Comparison of ENCODE assay signal across 8 cellular contexts in the genomic region with DNA sequence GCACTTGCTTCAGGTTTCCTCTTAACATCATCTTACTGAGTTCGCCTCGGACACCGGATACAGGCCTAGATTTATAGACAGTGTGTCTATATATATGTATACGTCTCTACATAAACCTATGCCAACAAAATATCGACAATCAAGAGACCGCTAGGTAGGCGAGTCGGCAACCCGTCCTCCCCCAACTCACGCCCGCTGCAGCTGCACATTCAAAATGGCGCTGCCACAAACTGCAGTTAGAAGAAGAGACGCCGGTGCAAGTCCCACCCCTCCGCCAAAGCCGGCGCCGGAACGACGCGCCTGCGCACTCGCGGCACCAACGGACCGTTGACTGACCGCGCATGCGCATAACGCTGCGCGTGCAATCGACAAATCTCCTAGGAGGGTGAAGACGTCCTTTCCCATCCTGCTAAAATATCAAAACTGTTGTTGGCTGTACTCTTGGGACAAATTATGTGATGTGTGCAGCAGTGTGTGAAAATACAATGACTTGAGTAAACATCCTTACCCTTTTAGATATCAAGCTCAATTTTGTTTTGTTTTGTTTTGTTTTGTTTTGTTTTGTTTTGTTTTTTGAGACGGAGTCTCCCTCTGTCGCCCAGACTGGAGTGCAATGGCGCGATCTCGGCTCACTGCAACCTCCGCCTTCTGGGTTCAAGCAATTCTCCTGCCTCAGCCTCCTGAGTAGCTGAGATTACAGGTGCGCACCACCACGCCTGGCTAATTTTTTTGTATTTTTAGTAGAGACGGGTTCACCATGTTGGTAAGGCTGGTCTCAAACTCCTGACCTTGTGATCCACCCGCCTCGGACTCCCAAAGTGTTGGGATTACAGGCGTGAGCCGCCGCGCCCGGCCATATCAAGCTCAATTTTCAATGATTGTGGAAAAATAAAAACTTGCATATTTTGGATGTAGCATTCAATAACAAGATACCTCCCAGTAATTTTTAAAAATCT. TPM values are rescaled to one million over a fixed set of nuclear protein-coding genes. Genes with fewer than 3 reads are reported as not detected.
DNase-seq lines count a peak whose midpoint lies in the region; ATAC-seq and TF ChIP-seq lines count a peak whose summit lies in the region.
"Not testable (repeated sequence)": the region's sequence is repeated elsewhere in the genome, so short reads cannot be mapped to it uniquely, and the experiment has no call there.

A gene with protein sequence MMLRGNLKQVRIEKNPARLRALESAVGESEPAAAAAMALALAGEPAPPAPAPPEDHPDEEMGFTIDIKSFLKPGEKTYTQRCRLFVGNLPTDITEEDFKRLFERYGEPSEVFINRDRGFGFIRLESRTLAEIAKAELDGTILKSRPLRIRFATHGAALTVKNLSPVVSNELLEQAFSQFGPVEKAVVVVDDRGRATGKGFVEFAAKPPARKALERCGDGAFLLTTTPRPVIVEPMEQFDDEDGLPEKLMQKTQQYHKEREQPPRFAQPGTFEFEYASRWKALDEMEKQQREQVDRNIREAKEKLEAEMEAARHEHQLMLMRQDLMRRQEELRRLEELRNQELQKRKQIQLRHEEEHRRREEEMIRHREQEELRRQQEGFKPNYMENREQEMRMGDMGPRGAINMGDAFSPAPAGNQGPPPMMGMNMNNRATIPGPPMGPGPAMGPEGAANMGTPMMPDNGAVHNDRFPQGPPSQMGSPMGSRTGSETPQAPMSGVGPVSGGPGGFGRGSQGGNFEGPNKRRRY (minus strand): TSS at position 219 of the 956 bp plus-strand sequence. CDS start 188 bp downstream, at position 31.

- H3K79me1 ChIP-seq in trophoblast cell (ENCODE audit: low read length): peaks cover 12% of the 10 kb centered on the region

- in situ Hi-C loops in transverse colon (cut with MboI; ENCODE audit: low pct_ligation_motif_present in 1 of 4, low pct_unique_long_range_greater_than_20kb in 1 of 4, low sequenced_read_pairs in 3 of 4): not testable (repeated sequence)

- peaks cover 14% of the 10 kb centered on the region for H3K79me2 ChIP-seq in trophoblast cell (ENCODE audit: control insufficient read depth, insufficient read depth, low read length, poor library complexity)

- peak within 1 kb of the TSS; percentile 66 for H3K4me2 ChIP-seq in trophoblast cell (ENCODE audit: low read length)

- peak within 1 kb of the TSS; percentile 12 for H2BK12ac ChIP-seq in trophoblast cell (ENCODE audit: low read length)

- H3K14ac ChIP-seq in trophoblast cell (ENCODE audit: low read length): peak within 1 kb of the TSS; percentile 94

- TF ChIP-seq POLR2A in adrenal gland (IDR thresholded peaks at IDR 0.05) (peak; percentile 87 to 98), transverse colon (IDR thresholded peaks at IDR 0.05) (peak; percentile 86)

- peak within 1 kb of the TSS; percentile 84 for H2BK120ac ChIP-seq in trophoblast cell (ENCODE audit: insufficient read depth, low read length, poor library complexity)

- H3K4me3 ChIP-seq in adrenal gland (peak within 1 kb of the TSS; percentile 69 to 89 (median 82)), trophoblast cell (ENCODE audit: low read depth, low read length) (peak within 1 kb of the TSS; percentile 95), transverse colon (peak within 1 kb of the TSS; percentile 76 to 99 (median 93))

- not testable (repeated sequence) for H3K23ac ChIP-seq in trophoblast cell (ENCODE audit: low read length)

- peak within 1 kb of the TSS; percentile 5 for H2AFZ ChIP-seq in trophoblast cell (ENCODE audit: insufficient read depth, low read length, poor library complexity)

- WGBS in adrenal gland, 4 donors: 18 to 23% (median 19%) methylated on average over 38 to 50 of the region's 50 CpGs
- WGBS in trophoblast cell (ENCODE audit: extremely low coverage, insufficient coverage, insufficient read length): no CpG with 5 or more reads among the region's 50 CpGs
- 19 to 32% methylated on average over 12 to 48 of the region's 50 CpGs for WGBS in transverse colon (ENCODE audit: low coverage in 1 of 2), 2 donors

- H2BK5ac ChIP-seq in trophoblast cell (ENCODE audit: low read depth, low read length, poor library complexity): peak within 1 kb of the TSS; percentile 70

- TF ChIP-seq EP300 in transverse colon (IDR thresholded peaks at IDR 0.05; ENCODE audit: low read depth): not testable (repeated sequence)

- TF ChIP-seq CTCF in GM12873 (IDR thresholded peaks at IDR 0.05; ENCODE audit: insufficient read depth, low read depth, low read length, missing control alignments) (peak; percentile 2), adrenal gland (IDR thresholded peaks at IDR 0.05) (peak in 1 of 6 experiments; percentile 34)
- not testable (repeated sequence) for TF ChIP-seq CTCF in transverse colon (IDR thresholded peaks at IDR 0.05)

- not testable (repeated sequence) for H3K36me3 ChIP-seq in adrenal gland (replicated peaks in 1 of 2); trophoblast cell (ENCODE audit: control insufficient read depth in 1 of 2, insufficient read depth in 2 of 2, low read length in 2 of 2); transverse colon

- H2AK5ac ChIP-seq in trophoblast cell (ENCODE audit: low read length): peak within 1 kb of the TSS; percentile 55

- peaks cover 7 to 12% of the 10 kb centered on the region in 2 donors for H3K4me1 ChIP-seq in adrenal gland (replicated peaks in 1 of 2)
- not testable (repeated sequence) for H3K4me1 ChIP-seq in trophoblast cell (ENCODE audit: control insufficient read depth in 1 of 2, insufficient read depth in 2 of 2, low read length in 2 of 2)
- peaks cover 0 to 11% (median 6%) of the 10 kb centered on the region in 4 donors for H3K4me1 ChIP-seq in transverse colon

- H3K18ac ChIP-seq in trophoblast cell (ENCODE audit: low read length): peak within 1 kb of the TSS; percentile 95

- peak; percentile 87 for ATAC-seq in HG02840 (IDR thresholded peaks at IDR 0.05; ENCODE audit: low FRiP score, unreplicated experiment)

- peak within 1 kb of the TSS; percentile 88 for H4K91ac ChIP-seq in trophoblast cell (ENCODE audit: low read depth, low read length)

- not testable (repeated sequence) for H3K27me3 ChIP-seq in adrenal gland; trophoblast cell (ENCODE audit: insufficient read depth, low read length); transverse colon

- H3K27ac ChIP-seq in adrenal gland (peak within 1 kb of the TSS; percentile 91 to 95 (median 94)), trophoblast cell (ENCODE audit: low read depth, low read length) (peak within 1 kb of the TSS; percentile 92), transverse colon (peak within 1 kb of the TSS; percentile 94 to 99 (median 96))

- peak within 1 kb of the TSS; percentile 99 for H3K4ac ChIP-seq in trophoblast cell (ENCODE audit: low read depth, low read length)

- peak within 1 kb of the TSS; percentile 73 for H4K12ac ChIP-seq in trophoblast cell (ENCODE audit: low read depth, low read length)

- H3K9ac ChIP-seq in trophoblast cell (ENCODE audit: low read length): peak within 1 kb of the TSS; percentile 90

- not testable (repeated sequence) for H3K9me3 ChIP-seq in adrenal gland (replicated peaks in 1 of 3); trophoblast cell (ENCODE audit: insufficient read depth, low read depth, low read length); transverse colon

- peak within 1 kb of the TSS; percentile 73 for H4K8ac ChIP-seq in trophoblast cell (ENCODE audit: low read depth, low read length)

- peak; percentile 88 for DNase-seq in NCI-H146 (lab: John Stamatoyannopoulos, UW)
- DNase-seq in T-helper 1 cell: peak; percentile 92 to 98 (median 93)
- DNase-seq in adrenal gland: peak; percentile 95 to 97 (median 96)
- peak; percentile 98 for DNase-seq in cardiac septum (ENCODE audit: low spot score)
- DNase-seq in trophoblast cell: peak; percentile 97 to 99
- peak; percentile 96 for DNase-seq in transverse colon

- intact Hi-C loops in adrenal gland (cut with DNase I) (loop anchor here (5.0 to 10.0 kb wide), 2 partner anchors 79 to 148 kb away; a partner anchor contains a TSS), cardiac septum (cut with DNase I) (loop anchor here (2.0 to 5.0 kb wide), 3 partner anchors 80 to 176 kb away; a partner anchor contains a TSS), transverse colon (cut with DNase I; ENCODE audit: low total_unique reads) (loop anchor here (1.0 kb wide), 1 partner anchor 80 kb away; a partner anchor contains a TSS)

RNA-seq across cellular contexts. Expression of the gene that starts here (rescaled TPM):
- total RNA-seq in adrenal gland (10 to 100 TPM; 36.9 to 69.0 (median 44.5) TPM), cardiac septum (28.8 TPM), transverse colon (100 to 1,000 TPM in 1 of 4 donors, 10 to 100 TPM in 3; 60.2 to 304 (median 83.6) TPM)
- 10 to 100 TPM; 48.4 to 57.1 (median 53.7) TPM for polyA plus RNA-seq in adrenal gland
- 90.4 and 90.9 TPM in 2 replicates for polyA plus RNA-seq in trophoblast cell (2013)

Comparison
In these comparisons a context has a peak if more than half of its experiments do, and no peak if none do; other contexts are left out.
1. Peak in every context shown above with its lines: DNase-seq, ATAC-seq, H3K4me3 ChIP-seq and H3K27ac ChIP-seq.